17 cellular contexts compared by ENCODE assay signal in the genomic region with DNA sequence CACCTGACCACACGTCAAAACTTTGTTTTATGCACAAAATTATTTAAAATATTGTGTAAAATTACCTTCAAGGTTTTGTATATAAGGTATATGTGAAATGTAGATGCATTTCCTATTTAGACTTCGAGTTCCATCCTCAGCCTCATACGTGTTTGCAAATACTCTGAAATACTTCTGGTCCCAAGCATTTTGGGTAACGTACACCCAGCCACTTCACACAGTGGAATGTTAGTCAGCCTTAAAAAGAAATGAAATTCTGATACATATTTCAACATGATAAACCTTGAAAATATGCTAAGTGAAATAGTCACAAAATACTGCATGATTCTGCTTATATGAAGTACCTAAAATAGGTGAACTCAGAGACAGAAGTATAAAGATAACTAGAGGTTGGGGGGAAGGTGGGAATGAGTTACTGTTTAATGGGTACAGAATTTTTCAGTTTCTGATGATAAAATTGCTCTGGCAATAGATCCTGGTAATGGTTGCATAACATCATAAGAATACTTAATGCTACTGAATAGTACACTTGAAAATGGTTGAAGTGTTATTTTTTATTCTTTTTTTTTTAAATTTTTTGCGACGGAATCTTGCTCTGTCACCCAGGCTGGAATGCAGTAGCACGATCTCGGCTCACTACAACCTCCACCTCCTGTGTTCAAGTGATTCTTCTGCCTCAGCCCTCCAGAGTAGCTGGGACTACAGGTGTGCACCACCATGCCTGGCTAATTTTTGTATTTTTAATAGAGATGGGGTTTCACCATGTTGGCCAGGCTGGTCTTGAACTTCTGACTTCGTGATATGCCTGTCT.
"Had no signal": no experiment of that assay in that cellular context is flagged by ENCODE, and none has a peak within 500 bp of the region (broad histone marks: within the 10 kb centered on the region; RNA-seq: fewer than 3 reads in every experiment).

No MANE protein-coding gene starts in this region.

- ATAC-seq: foreskin keratinocyte had no signal

- H3K4me1 ChIP-seq: colonic mucosa, left ventricle myocardium inferior, uterus had no signal

- H3K27me3 Mint-ChIP-seq: naive thymus-derived CD4-positive, alpha-beta T cell; type B pancreatic cell had no signal

- H3K9me3 ChIP-seq: colonic mucosa, left ventricle myocardium inferior, uterus had no signal

- H3K4me3 Mint-ChIP-seq: immature natural killer cell; naive thymus-derived CD4-positive, alpha-beta T cell; nephron progenitor cell; type B pancreatic cell had no signal

- DNase-seq: colonic mucosa; dermis blood vessel endothelial cell; erythroblast; foreskin keratinocyte; immature natural killer cell; left ventricle myocardium inferior; mammary epithelial cell; naive thymus-derived CD4-positive, alpha-beta T cell; nephron progenitor cell; small intestine; stimulated activated CD4-positive, alpha-beta T cell treated with anti-CD3 and anti-CD28 coated beads, Interleukin-12 subunit alpha, Interleukin-12 subunit beta, amount 100 ng/mL, for 4 hours; stimulated activated CD4-positive, alpha-beta T cell treated with anti-CD3 and anti-CD28 coated beads, Interleukin-2, amount 100 ng/mL, for 48 hours; stimulated activated naive CD4-positive, alpha-beta T cell treated with Interleukin-2 at 50 U/mL for 16 hours; uterus had no signal

- H3K36me3 ChIP-seq: uterus had no signal

- H3K27me3 ChIP-seq: colonic mucosa, foreskin keratinocyte, uterus had no signal

- FAIRE-seq: endothelial cell of umbilical vein, keratinocyte, small intestine had no signal

- H3K27ac ChIP-seq: colonic mucosa, foreskin keratinocyte, left ventricle myocardium inferior, uterus had no signal

- H3K9me3 Mint-ChIP-seq: immature natural killer cell; naive thymus-derived CD4-positive, alpha-beta T cell; nephron progenitor cell; type B pancreatic cell had no signal

- H3K4me3 ChIP-seq: colonic mucosa, left ventricle myocardium inferior, uterus had no signal

- H3K27ac Mint-ChIP-seq: immature natural killer cell, nephron progenitor cell, type B pancreatic cell had no signal

- H3K4me1 Mint-ChIP-seq: immature natural killer cell, nephron progenitor cell had no signal
